ENCODE assay signal across 8 cellular contexts in genomic region chr19:12610540-12611360, GRCh38. TPM values are rescaled to one million over a fixed set of nuclear protein-coding genes. Genes with fewer than 3 reads are reported as not detected.
DNase-seq lines count a peak whose midpoint lies in the region; ATAC-seq and TF ChIP-seq lines count a peak whose summit lies in the region.

Gene ZNF490 (minus strand): TSS chr19:12610813. CDS start chr19:12610680, 133 bp downstream.
Gene ZNF791 (plus strand): TSS chr19:12610920. CDS start chr19:12611080, 160 bp downstream.

- H3K9me3 ChIP-seq in colonic mucosa = no peaks in the 10 kb centered on the region

- no peaks in the 10 kb centered on the region for H3K4me1 ChIP-seq in colonic mucosa

- peak; percentile 10; the same call in 1 of the 2 replicates for TF ChIP-seq CTCF in BJ (IDR thresholded peaks at IDR 0.05; ENCODE audit: insufficient read depth, low read depth, low read length)
- TF ChIP-seq CTCF in colonic mucosa (IDR thresholded peaks at IDR 0.05) = no peak

- peak within 1 kb of the TSS; percentile 93 to 97 for H3K9ac ChIP-seq in colonic mucosa (ENCODE audit: low read depth in 2 of 2, low read length in 2 of 2)

- H3K27ac ChIP-seq in colonic mucosa = peak within 1 kb of the TSS; percentile 99

- H3K27me3 ChIP-seq in BJ (ENCODE audit: control insufficient read depth, insufficient read depth, low read length) (no peaks in the 10 kb centered on the region), colonic mucosa (no peaks in the 10 kb centered on the region)

- ATAC-seq in GM19324 (IDR thresholded peaks at IDR 0.05; ENCODE audit: low FRiP score, unreplicated experiment) (peak; percentile 78), HG03469 (IDR thresholded peaks at IDR 0.05; ENCODE audit: unreplicated experiment) (peak; percentile 51)

- POLR2A ChIA-PET in BJ (lab: Charles Lee) = interaction anchor here (0.7 kb wide), 1 partner anchor 25 kb away, joined by 4 read pairs; no protein-coding TSS in a partner anchor

- DNase-seq in BJ (ENCODE audit: low read depth) (peak; percentile 85), NCI-H526 treated with DMSO at 0.1 percent for 48 hours (lab: John Stamatoyannopoulos, UW) (peak; percentile 90), colonic mucosa (peak; percentile 100), kidney tubule cell (ENCODE audit: low spot score) (peak; percentile 97)
- DNase-seq in activated CD4-positive, alpha-beta T cell treated with anti-CD3 and anti-CD28 coated beads for 48 hours = peak; percentile 99
- peak; percentile 87 to 91 for DNase-seq in stimulated activated CD4-positive, alpha-beta T cell treated with anti-CD3 and anti-CD28 coated beads, Interleukin-1b, Interleukin-23, amount 100 ng/mL, for 1 hour (ENCODE audit: low read depth in 2 of 2)

- H3K4me3 ChIP-seq in BJ (ENCODE audit: low read depth, low read length) (peak within 1 kb of the TSS; percentile 82), colonic mucosa (peak within 1 kb of the TSS; percentile 100)

- peaks cover 5% of the 10 kb centered on the region for H3K36me3 ChIP-seq in BJ (ENCODE audit: control insufficient read depth, insufficient read depth, low read length)
- H3K36me3 ChIP-seq in colonic mucosa = no peaks in the 10 kb centered on the region

- CTCF ChIA-PET in BJ (lab: Yijun Ruan, JAX) = interaction anchor here (0.6 to 1.7 kb wide), 8 partner anchors 10 to 1878 kb away, joined by 3 to 5 read pairs (median 3); partner anchors contain the start of gene RNASEH2A

- intact Hi-C loops in colonic mucosa (cut with DNase I) = no loop called here

RNA-seq across cellular contexts. Expression of gene ZNF490, which starts in this region (rescaled TPM):
- polyA plus RNA-seq in BJ (2011; rRNA removed) = 1.6 and 3.7 TPM in 2 replicates
- polyA minus RNA-seq in BJ (2011; rRNA and poly(A)+ RNA removed) = 6.6 and 9.5 TPM in 2 replicates
- total RNA-seq in colonic mucosa = 1 to 10 TPM; 6.2 to 7.5 TPM

RNA-seq across cellular contexts. Expression of gene ZNF791, which starts in this region (rescaled TPM):
- 7.7 and 10.5 TPM in 2 replicates for polyA plus RNA-seq in BJ (2011; rRNA removed)
- polyA minus RNA-seq in BJ (2011; rRNA and poly(A)+ RNA removed) = 7.0 and 11.4 TPM in 2 replicates
- 10 to 100 TPM; 17.9 to 20.5 TPM for total RNA-seq in colonic mucosa

Comparison
In these comparisons a context has a peak if more than half of its experiments do, and no peak if none do; other contexts are left out.
1. Peak in every context shown above with its lines: DNase-seq, ATAC-seq, H3K4me3 ChIP-seq and H3K27ac ChIP-seq.